Comparison of ENCODE assay signal across 8 cellular contexts in the genomic region with DNA sequence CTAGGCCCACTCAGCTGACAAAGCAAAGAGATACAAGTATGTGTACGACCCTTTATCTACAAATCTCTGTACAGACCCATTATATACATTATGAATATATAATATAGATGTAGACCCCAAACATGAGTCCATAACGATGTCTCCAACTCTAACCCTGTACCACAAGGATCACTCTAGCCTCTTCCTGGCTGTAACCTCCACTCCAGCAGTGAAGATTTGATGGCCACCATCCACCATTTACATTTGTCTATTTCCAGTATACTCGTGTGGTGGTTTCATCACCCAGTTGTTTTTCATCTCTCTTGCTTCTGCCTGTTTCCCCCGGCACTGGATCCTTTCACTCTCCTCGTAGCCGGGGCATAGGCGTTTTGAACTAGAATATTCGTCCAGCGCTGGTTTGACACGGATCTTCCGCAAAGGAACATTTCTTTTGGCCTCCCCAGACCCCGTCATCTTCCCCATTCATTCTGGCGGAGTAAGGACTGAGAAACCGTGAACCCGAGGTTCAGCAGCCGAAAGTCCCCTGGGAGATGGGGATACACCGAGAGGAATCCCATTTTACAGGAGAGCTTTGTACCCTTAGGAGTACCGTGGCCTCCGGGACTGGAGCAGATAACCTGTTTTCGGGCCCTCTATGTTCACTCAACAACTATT. TPM values are rescaled to one million over a fixed set of nuclear protein-coding genes. Genes with fewer than 3 reads are reported as not detected.
A peak's percentile ranks its signal among the peaks of the same experiment; 100 is the strongest.
DNase-seq lines count a peak whose midpoint lies in the region; ATAC-seq and TF ChIP-seq lines count a peak whose summit lies in the region.

No MANE protein-coding gene starts in this region.

- peak; percentile 3 for ATAC-seq in GM18511 (IDR thresholded peaks at IDR 0.05; ENCODE audit: unreplicated experiment)
- ATAC-seq in HG02571 (IDR thresholded peaks at IDR 0.05; ENCODE audit: unreplicated experiment) = peak; percentile 0

- no peak for TF ChIP-seq POLR2A in spleen (IDR thresholded peaks at IDR 0.05)

- H3K4me1 ChIP-seq in spleen = peaks cover 5 to 46% (median 27%) of the 10 kb centered on the region in 6 donors

- intact Hi-C loops in spleen (cut with DNase I; ENCODE audit: low total_unique reads) = loop anchor here (10.0 kb wide), 2 partner anchors 82 to 122 kb away; no protein-coding TSS in a partner anchor

- no peak overlapping the region for H3K27ac ChIP-seq in WERI-Rb-1
- peak overlapping the region; percentile 73 to 97 (median 90) for H3K27ac ChIP-seq in spleen

- H3K27me3 ChIP-seq in WERI-Rb-1 (ENCODE audit: insufficient read depth, low read depth, severe bottlenecking) = peaks cover 30% of the 10 kb centered on the region
- peaks cover 0 to 15% (median 0%) of the 10 kb centered on the region in 7 donors for H3K27me3 ChIP-seq in spleen (replicated peaks in 1 of 7)

- DNase-seq in WERI-Rb-1 (no peak), hepatic stellate cell (ENCODE audit: low spot score) (peak; percentile 34), spleen (no peak), Kasumi-1 (lab: John Stamatoyannopoulos, UW) (no peak), NCI-H128 (lab: John Stamatoyannopoulos, UW; ENCODE audit: unreplicated experiment) (no peak), islet precursor cell (no peak)

- peaks cover 3% of the 10 kb centered on the region; the same call in 1 of the 2 replicates for H3K36me3 ChIP-seq in WERI-Rb-1
- no peaks in the 10 kb centered on the region for H3K36me3 ChIP-seq in spleen

- H3K9me3 ChIP-seq in WERI-Rb-1 (ENCODE audit: severe bottlenecking) (no peaks in the 10 kb centered on the region), spleen (no peaks in the 10 kb centered on the region)

- H3K4me3 ChIP-seq in WERI-Rb-1 (ENCODE audit: low read depth, low read length) = peak overlapping the region; percentile 68
- H3K4me3 ChIP-seq in spleen = peak overlapping the region; percentile 45 to 97 (median 74)

- WGBS in spleen, 5 donors = 9 to 15% (median 12%) methylated on average over 17 to 20 of the region's 20 CpGs

- TF ChIP-seq CTCF in WERI-Rb-1 (IDR thresholded peaks at IDR 0.05; ENCODE audit: low read depth, low read length) (no peak), spleen (IDR thresholded peaks at IDR 0.05 in 8 of 11, conservative IDR thresholded peaks at IDR 0.05 in 3 of 11) (no peak)

RNA-seq across cellular contexts. Expression of a gene that starts 0.8 kb away (rescaled TPM):
- total RNA-seq in spleen = 100 to 1,000 TPM; 139 to 280 (median 214) TPM
- 10 to 100 TPM; 21.5 to 63.1 (median 55.2) TPM for polyA plus RNA-seq in spleen
